9 cellular contexts compared by ENCODE assay signal in genomic region chr9:22238809-22239684, GRCh38.
A peak's percentile ranks its signal among the peaks of the same experiment; 100 is the strongest.
DNase-seq lines count a peak whose midpoint lies in the region; ATAC-seq, FAIRE-seq and TF ChIP-seq lines count a peak whose summit lies in the region.
"Had no signal": no experiment of that assay in that cellular context is flagged by ENCODE, and none has a peak within 500 bp of the region (broad histone marks: within the 10 kb centered on the region; RNA-seq: fewer than 3 reads in every experiment).

No MANE protein-coding gene starts in this region.

- no peak overlapping the region for H2BK12ac ChIP-seq in neuronal stem cell (ENCODE audit: low read length)

- peak overlapping the region; percentile 9 for H3K4me3 Mint-ChIP-seq in activated naive CD8-positive, alpha-beta T cell treated with anti-CD3 and anti-CD28 coated beads for 36 hours

- peaks cover 4% of the 10 kb centered on the region for H3K9me3 Mint-ChIP-seq in activated naive CD8-positive, alpha-beta T cell treated with anti-CD3 and anti-CD28 coated beads for 36 hours

- no peak overlapping the region for H4K8ac ChIP-seq in neuronal stem cell (ENCODE audit: low read depth, low read length)

- H2AFZ ChIP-seq in Karpas-422 (ENCODE audit: low read length) (no peak overlapping the region), neuronal stem cell (ENCODE audit: low read length) (no peak overlapping the region)

- no peak overlapping the region for H4K91ac ChIP-seq in neuronal stem cell (ENCODE audit: low read depth, low read length, poor library complexity)

- no peak overlapping the region for H3K4me2 ChIP-seq in Karpas-422 (ENCODE audit: low read depth, low read length, poor library complexity, severe bottlenecking)
- no peak overlapping the region for H3K4me2 ChIP-seq in neuronal stem cell (ENCODE audit: insufficient read depth, low read length, poor library complexity, severe bottlenecking)

- H3K14ac ChIP-seq in neuronal stem cell (ENCODE audit: low read length): no peak overlapping the region

- H3K79me1 ChIP-seq in neuronal stem cell (ENCODE audit: low read depth, low read length): no peaks in the 10 kb centered on the region

- no peak overlapping the region for H3K4ac ChIP-seq in neuronal stem cell (ENCODE audit: low read length)

- H2BK5ac ChIP-seq in neuronal stem cell (ENCODE audit: low read length): no peak overlapping the region

- no peak overlapping the region for H2BK15ac ChIP-seq in neuronal stem cell (ENCODE audit: low read length)

- H3K27ac ChIP-seq in Karpas-422 (ENCODE audit: low read length) (no peak overlapping the region), neuronal stem cell (replicated peaks; ENCODE audit: low read length) (no peak overlapping the region)

- H2AK5ac ChIP-seq in neuronal stem cell (ENCODE audit: low read depth, low read length): no peak overlapping the region

- H2BK120ac ChIP-seq in neuronal stem cell (ENCODE audit: low read depth, low read length): no peak overlapping the region

- no peak overlapping the region for H3K18ac ChIP-seq in neuronal stem cell (ENCODE audit: low read length)

- peaks cover 61% of the 10 kb centered on the region for H3K4me1 Mint-ChIP-seq in activated naive CD8-positive, alpha-beta T cell treated with anti-CD3 and anti-CD28 coated beads for 36 hours

- H3K4me3 ChIP-seq in Karpas-422 (ENCODE audit: low read length) (no peak overlapping the region), kidney epithelial cell (ENCODE audit: low read depth, low read length) (no peak overlapping the region), MG63 (no peak overlapping the region), neuronal stem cell (ENCODE audit: low read length in 2 of 2) (no peak overlapping the region)

- peak overlapping the region; percentile 13 for H3K27ac Mint-ChIP-seq in activated naive CD8-positive, alpha-beta T cell treated with anti-CD3 and anti-CD28 coated beads for 36 hours

- no peak overlapping the region for H3K23ac ChIP-seq in neuronal stem cell (ENCODE audit: low read depth, low read length, poor library complexity)

- DNase-seq in D721Med (ENCODE audit: insufficient read length, low spot score) (no peak), Karpas-422 (peak; percentile 83), kidney epithelial cell (ENCODE audit: low read depth) (no peak), NCI-H1105 (lab: John Stamatoyannopoulos, UW) (no peak), MG63 (no peak), neuronal stem cell (ENCODE audit: low spot score) (no peak)
- no peak for DNase-seq in activated naive CD8-positive, alpha-beta T cell treated with anti-CD3 and anti-CD28 coated beads for 36 hours

- H3K9ac ChIP-seq in Karpas-422 (ENCODE audit: low read length) (no peak overlapping the region), neuronal stem cell (ENCODE audit: low read depth, low read length, poor library complexity) (no peak overlapping the region)

- FAIRE-seq in D721Med (lab: Jason Lieb, UNC): no peak

- ATAC-seq in HG03196 (IDR thresholded peaks at IDR 0.05; ENCODE audit: unreplicated experiment): no peak
- ATAC-seq: naive thymus-derived CD4-positive, alpha-beta T cell had no signal

- no CpG with 5 or more reads among the region's 9 CpGs for WGBS in neuronal stem cell (ENCODE audit: extremely low coverage in 2 of 2, insufficient read length in 2 of 2, insufficient replicate concordance in 1 of 2), 2 donors

- H3K79me2 ChIP-seq in Karpas-422 (ENCODE audit: low read length): no peaks in the 10 kb centered on the region

- H3K27me3 ChIP-seq in Karpas-422 (ENCODE audit: low read length) (no peaks in the 10 kb centered on the region), kidney epithelial cell (ENCODE audit: control insufficient read depth, insufficient read depth, low read length) (no peaks in the 10 kb centered on the region), MG63 (no peaks in the 10 kb centered on the region), neuronal stem cell (ENCODE audit: control insufficient read depth in 3 of 3, insufficient read depth in 3 of 3, low read depth in 1 of 3, low read length in 3 of 3) (no peaks in the 10 kb centered on the region)

- H3K27me3 Mint-ChIP-seq in activated naive CD8-positive, alpha-beta T cell treated with anti-CD3 and anti-CD28 coated beads for 36 hours: peaks cover 11% of the 10 kb centered on the region

- TF ChIP-seq CTCF in D721Med (IDR thresholded peaks at IDR 0.05; ENCODE audit: insufficient read depth, missing control alignments) (peak; percentile 36), kidney epithelial cell (IDR thresholded peaks at IDR 0.05; ENCODE audit: insufficient read depth, low read length, poor library complexity, severe bottlenecking) (peak; percentile 38)

- no peaks in the 10 kb centered on the region for H3K36me3 Mint-ChIP-seq in activated naive CD8-positive, alpha-beta T cell treated with anti-CD3 and anti-CD28 coated beads for 36 hours
- H3K36me3 Mint-ChIP-seq: naive thymus-derived CD4-positive, alpha-beta T cell had no signal

- no peaks in the 10 kb centered on the region for H4K20me1 ChIP-seq in Karpas-422 (ENCODE audit: insufficient read depth, low read depth, low read length)

- H3K9me3 ChIP-seq in Karpas-422 (ENCODE audit: low read length) (no peaks in the 10 kb centered on the region), MG63 (no peaks in the 10 kb centered on the region), neuronal stem cell (replicated peaks in 1 of 2; ENCODE audit: control insufficient read depth in 2 of 2, insufficient read depth in 1 of 2, low read depth in 1 of 2, low read length in 2 of 2) (no peaks in the 10 kb centered on the region)

- H3K36me3 ChIP-seq in Karpas-422 (ENCODE audit: insufficient read depth, low read length): no peaks in the 10 kb centered on the region
- H3K36me3 ChIP-seq in kidney epithelial cell (ENCODE audit: control insufficient read depth, insufficient read depth, low read length): no peaks in the 10 kb centered on the region
- no peaks in the 10 kb centered on the region for H3K36me3 ChIP-seq in MG63
- no peaks in the 10 kb centered on the region for H3K36me3 ChIP-seq in neuronal stem cell (replicated peaks in 1 of 2; ENCODE audit: control insufficient read depth in 2 of 2, insufficient read depth in 2 of 2, low read length in 2 of 2)

- H3K9me2 ChIP-seq in Karpas-422 (replicated peaks; ENCODE audit: insufficient read depth, low read length): no peaks in the 10 kb centered on the region

- H3K4me1 ChIP-seq in Karpas-422 (ENCODE audit: low read length) (peaks cover 22% of the 10 kb centered on the region), neuronal stem cell (ENCODE audit: control insufficient read depth in 2 of 2, insufficient read depth in 1 of 2, low read depth in 1 of 2, low read length in 2 of 2) (no peaks in the 10 kb centered on the region)
